In genomic region chr9:35649431-35650340, GRCh38 we compare ENCODE assay signal across 1 cellular context.
TF ChIP-seq lines count a peak whose summit lies in the region.

No MANE protein-coding gene starts in this region.

TF ChIP-seq in GM23338, 12 proteins besides CTCF, POLR2A, EP300 and RAD21:
- TF ChIP-seq, protein P1, sequence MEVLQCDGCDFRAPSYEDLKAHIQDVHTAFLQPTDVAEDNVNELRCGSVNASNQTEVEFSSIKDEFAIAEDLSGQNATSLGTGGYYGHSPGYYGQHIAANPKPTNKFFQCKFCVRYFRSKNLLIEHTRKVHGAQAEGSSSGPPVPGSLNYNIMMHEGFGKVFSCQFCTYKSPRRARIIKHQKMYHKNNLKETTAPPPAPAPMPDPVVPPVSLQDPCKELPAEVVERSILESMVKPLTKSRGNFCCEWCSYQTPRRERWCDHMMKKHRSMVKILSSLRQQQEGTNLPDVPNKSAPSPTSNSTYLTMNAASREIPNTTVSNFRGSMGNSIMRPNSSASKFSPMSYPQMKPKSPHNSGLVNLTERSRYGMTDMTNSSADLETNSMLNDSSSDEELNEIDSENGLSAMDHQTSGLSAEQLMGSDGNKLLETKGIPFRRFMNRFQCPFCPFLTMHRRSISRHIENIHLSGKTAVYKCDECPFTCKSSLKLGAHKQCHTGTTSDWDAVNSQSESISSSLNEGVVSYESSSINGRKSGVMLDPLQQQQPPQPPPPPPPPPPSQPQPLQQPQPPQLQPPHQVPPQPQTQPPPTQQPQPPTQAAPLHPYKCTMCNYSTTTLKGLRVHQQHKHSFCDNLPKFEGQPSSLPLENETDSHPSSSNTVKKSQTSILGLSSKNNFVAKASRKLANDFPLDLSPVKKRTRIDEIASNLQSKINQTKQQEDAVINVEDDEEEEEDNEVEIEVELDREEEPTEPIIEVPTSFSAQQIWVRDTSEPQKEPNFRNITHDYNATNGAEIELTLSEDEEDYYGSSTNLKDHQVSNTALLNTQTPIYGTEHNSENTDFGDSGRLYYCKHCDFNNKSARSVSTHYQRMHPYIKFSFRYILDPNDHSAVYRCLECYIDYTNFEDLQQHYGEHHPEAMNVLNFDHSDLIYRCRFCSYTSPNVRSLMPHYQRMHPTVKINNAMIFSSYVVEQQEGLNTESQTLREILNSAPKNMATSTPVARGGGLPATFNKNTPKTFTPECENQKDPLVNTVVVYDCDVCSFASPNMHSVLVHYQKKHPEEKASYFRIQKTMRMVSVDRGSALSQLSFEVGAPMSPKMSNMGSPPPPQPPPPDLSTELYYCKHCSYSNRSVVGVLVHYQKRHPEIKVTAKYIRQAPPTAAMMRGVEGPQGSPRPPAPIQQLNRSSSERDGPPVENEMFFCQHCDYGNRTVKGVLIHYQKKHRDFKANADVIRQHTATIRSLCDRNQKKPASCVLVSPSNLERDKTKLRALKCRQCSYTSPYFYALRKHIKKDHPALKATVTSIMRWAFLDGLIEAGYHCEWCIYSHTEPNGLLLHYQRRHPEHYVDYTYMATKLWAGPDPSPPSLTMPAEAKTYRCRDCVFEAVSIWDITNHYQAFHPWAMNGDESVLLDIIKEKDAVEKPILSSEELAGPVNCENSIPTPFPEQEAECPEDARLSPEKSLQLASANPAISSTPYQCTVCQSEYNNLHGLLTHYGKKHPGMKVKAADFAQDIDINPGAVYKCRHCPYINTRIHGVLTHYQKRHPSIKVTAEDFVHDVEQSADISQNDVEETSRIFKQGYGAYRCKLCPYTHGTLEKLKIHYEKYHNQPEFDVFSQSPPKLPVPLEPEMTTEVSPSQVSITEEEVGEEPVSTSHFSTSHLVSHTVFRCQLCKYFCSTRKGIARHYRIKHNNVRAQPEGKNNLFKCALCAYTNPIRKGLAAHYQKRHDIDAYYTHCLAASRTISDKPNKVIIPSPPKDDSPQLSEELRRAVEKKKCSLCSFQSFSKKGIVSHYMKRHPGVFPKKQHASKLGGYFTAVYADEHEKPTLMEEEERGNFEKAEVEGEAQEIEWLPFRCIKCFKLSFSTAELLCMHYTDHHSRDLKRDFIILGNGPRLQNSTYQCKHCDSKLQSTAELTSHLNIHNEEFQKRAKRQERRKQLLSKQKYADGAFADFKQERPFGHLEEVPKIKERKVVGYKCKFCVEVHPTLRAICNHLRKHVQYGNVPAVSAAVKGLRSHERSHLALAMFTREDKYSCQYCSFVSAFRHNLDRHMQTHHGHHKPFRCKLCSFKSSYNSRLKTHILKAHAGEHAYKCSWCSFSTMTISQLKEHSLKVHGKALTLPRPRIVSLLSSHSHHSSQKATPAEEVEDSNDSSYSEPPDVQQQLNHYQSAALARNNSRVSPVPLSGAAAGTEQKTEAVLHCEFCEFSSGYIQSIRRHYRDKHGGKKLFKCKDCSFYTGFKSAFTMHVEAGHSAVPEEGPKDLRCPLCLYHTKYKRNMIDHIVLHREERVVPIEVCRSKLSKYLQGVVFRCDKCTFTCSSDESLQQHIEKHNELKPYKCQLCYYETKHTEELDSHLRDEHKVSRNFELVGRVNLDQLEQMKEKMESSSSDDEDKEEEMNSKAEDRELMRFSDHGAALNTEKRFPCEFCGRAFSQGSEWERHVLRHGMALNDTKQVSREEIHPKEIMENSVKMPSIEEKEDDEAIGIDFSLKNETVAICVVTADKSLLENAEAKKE (CRISPR knock-in tag; IDR thresholded peaks at IDR 0.05), result no peak
- TF ChIP-seq EZH2phosphoT487 (IDR thresholded peaks at IDR 0.05; ENCODE audit: unreplicated experiment), result no peak
- no peak for TF ChIP-seq EZH2 (IDR thresholded peaks at IDR 0.05; ENCODE audit: low read depth, unreplicated experiment)
- TF ChIP-seq, protein P2, sequence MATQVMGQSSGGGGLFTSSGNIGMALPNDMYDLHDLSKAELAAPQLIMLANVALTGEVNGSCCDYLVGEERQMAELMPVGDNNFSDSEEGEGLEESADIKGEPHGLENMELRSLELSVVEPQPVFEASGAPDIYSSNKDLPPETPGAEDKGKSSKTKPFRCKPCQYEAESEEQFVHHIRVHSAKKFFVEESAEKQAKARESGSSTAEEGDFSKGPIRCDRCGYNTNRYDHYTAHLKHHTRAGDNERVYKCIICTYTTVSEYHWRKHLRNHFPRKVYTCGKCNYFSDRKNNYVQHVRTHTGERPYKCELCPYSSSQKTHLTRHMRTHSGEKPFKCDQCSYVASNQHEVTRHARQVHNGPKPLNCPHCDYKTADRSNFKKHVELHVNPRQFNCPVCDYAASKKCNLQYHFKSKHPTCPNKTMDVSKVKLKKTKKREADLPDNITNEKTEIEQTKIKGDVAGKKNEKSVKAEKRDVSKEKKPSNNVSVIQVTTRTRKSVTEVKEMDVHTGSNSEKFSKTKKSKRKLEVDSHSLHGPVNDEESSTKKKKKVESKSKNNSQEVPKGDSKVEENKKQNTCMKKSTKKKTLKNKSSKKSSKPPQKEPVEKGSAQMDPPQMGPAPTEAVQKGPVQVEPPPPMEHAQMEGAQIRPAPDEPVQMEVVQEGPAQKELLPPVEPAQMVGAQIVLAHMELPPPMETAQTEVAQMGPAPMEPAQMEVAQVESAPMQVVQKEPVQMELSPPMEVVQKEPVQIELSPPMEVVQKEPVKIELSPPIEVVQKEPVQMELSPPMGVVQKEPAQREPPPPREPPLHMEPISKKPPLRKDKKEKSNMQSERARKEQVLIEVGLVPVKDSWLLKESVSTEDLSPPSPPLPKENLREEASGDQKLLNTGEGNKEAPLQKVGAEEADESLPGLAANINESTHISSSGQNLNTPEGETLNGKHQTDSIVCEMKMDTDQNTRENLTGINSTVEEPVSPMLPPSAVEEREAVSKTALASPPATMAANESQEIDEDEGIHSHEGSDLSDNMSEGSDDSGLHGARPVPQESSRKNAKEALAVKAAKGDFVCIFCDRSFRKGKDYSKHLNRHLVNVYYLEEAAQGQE (IDR thresholded peaks at IDR 0.05; ENCODE audit: unreplicated experiment), result no peak
- TF ChIP-seq STAT1 (IDR thresholded peaks at IDR 0.05; ENCODE audit: unreplicated experiment), result no peak
